13 cellular contexts compared by ENCODE assay signal in the genomic region with DNA sequence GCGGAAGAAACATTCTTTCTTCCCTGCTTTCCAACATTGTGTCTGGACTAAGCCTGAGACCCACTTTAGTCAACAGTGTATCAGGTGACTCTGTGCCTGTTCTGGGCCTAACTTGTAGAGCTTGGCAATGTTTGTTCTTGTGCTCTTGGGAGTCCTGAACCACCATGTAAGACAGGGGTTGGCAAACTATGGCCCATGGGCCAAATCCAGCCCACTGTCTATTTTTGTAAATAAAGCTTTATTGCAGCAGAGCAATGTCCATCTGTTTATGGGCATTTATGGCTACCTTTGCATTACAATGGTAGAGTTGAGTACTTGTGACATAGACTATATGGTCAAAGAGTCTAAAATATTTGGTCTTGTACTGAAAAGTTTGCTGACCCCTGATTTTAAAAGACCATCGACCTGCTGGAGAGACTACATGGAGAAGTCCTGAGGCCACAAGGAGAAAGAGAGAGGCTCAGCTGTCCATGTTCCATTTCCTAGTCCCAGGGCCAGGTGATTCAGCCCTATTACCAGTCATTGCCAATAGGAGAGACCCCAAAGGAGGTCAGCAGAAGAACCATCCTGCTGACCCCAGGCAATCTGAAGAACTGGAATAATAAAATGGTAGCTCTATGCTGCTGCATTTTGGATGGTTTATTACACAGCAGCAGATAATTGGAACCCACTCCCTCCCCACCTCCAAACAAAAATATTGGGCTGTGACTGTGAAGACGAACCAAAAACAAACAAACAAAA.
DNase-seq lines count a peak whose midpoint lies in the region; ATAC-seq, FAIRE-seq and TF ChIP-seq lines count a peak whose summit lies in the region.
"Had no signal": no experiment of that assay in that cellular context is flagged by ENCODE, and none has a peak within 500 bp of the region (broad histone marks: within the 10 kb centered on the region; RNA-seq: fewer than 3 reads in every experiment).

No MANE protein-coding gene starts in this region.

- no peaks in the 10 kb centered on the region for H3K79me2 ChIP-seq in ACC112 (ENCODE audit: control insufficient read depth, insufficient read depth, low read length, unreplicated experiment)

- no peaks in the 10 kb centered on the region for H3K36me3 ChIP-seq in ACC112 (ENCODE audit: insufficient read depth, low read length)
- H3K36me3 ChIP-seq: esophagus squamous epithelium, pancreas had no signal

- peaks cover 27 to 36% (median 33%) of the 10 kb centered on the region in 3 donors for H3K4me1 Mint-ChIP-seq in naive B cell

- H3K4me3 ChIP-seq in ACC112 (ENCODE audit: low read depth, low read length) = no peak overlapping the region
- H3K4me3 ChIP-seq: esophagus squamous epithelium, pancreas had no signal

- no peaks in the 10 kb centered on the region for H3K36me3 Mint-ChIP-seq in naive B cell

- H3K27me3 Mint-ChIP-seq in naive B cell = no peaks in the 10 kb centered on the region

- H3K27ac Mint-ChIP-seq in naive B cell = peak overlapping the region; percentile 4 to 82 (median 60)
- H3K27ac Mint-ChIP-seq: WTC11 had no signal

- H3K4me3 Mint-ChIP-seq in naive B cell = peak overlapping the region in 3 of 8 donors; percentile 18 to 45 (median 34)
- H3K4me3 Mint-ChIP-seq: WTC11 had no signal

- no peaks in the 10 kb centered on the region for H3K27me3 ChIP-seq in ACC112 (ENCODE audit: insufficient read depth, low read length)
- H3K27me3 ChIP-seq: esophagus squamous epithelium, pancreas had no signal

- ATAC-seq in naive B cell (ENCODE audit: low read depth in 2 of 2) (no peak), SK-N-SH treated with all-trans-retinoic acid at 6 μM for 48 hours (no peak)
- ATAC-seq: WTC11 had no signal

- no peaks in the 10 kb centered on the region for H3K4me1 ChIP-seq in ACC112 (ENCODE audit: control insufficient read depth, insufficient read depth, low read length, unreplicated experiment)
- H3K4me1 ChIP-seq: pancreas had no signal

- peaks cover 0 to 2% (median 0%) of the 10 kb centered on the region in 7 donors for H3K9me3 Mint-ChIP-seq in naive B cell

- no peak for DNase-seq in GM12891 (ENCODE audit: insufficient read length, low spot score)
- peak; percentile 42 to 50 for DNase-seq in activated T-cell treated with anti-CD3 and anti-CD28 coated beads, Interleukin-2, amount 50 U/mL, for 48 hours
- DNase-seq in naive B cell = no peak
- DNase-seq in activated gamma-delta T cell (lab: John Stamatoyannopoulos, UW) = no peak
- DNase-seq in retina = no peak
- no peak for DNase-seq in NOMO-1 treated with DMSO at 0.1 percent for 48 hours (lab: John Stamatoyannopoulos, UW; ENCODE audit: unreplicated experiment)
- DNase-seq: esophagus squamous epithelium, NCI-H2107, pancreas had no signal

- no peak for FAIRE-seq in GM12891 (lab: Jason Lieb, UNC)
- FAIRE-seq: colon, pancreas had no signal

- no peak for TF ChIP-seq POLR2A in GM12891 (IDR thresholded peaks at IDR 0.05; ENCODE audit: low read depth, low read length)

- H3K27ac ChIP-seq in ACC112 (ENCODE audit: low read depth, low read length) = peak overlapping the region; percentile 7; the same call in 1 of the 2 replicates

- no peak overlapping the region for H2AFZ ChIP-seq in ACC112 (ENCODE audit: low read length, unreplicated experiment)

TF ChIP-seq in GM12891, 5 proteins besides CTCF, POLR2A, EP300 and RAD21:
- TF ChIP-seq POU2F2 (IDR thresholded peaks at IDR 0.05; ENCODE audit: low read depth, low read length) (0 out of 2 replicates have a peak, but pooled peaks have one; percentile 39), TAF1 (IDR thresholded peaks at IDR 0.05; ENCODE audit: low read depth, low read length) (no peak)
TF ChIP-seq in GM12891: peak in this region for 1.

TF ChIP-seq in SK-N-SH treated with all-trans-retinoic acid at 6 μM for 48 hours, 23 proteins besides CTCF, POLR2A, EP300 and RAD21:
- TF ChIP-seq OSR1 (CRISPR knock-in tag; IDR thresholded peaks at IDR 0.05) = no peak
- TF ChIP-seq BACH2 (CRISPR knock-in tag; IDR thresholded peaks at IDR 0.05; ENCODE audit: borderline replicate concordance) = no peak
- no peak for TF ChIP-seq SNAI2 (CRISPR knock-in tag; IDR thresholded peaks at IDR 0.05)
- no peak for TF ChIP-seq TCF4 (CRISPR knock-in tag; IDR thresholded peaks at IDR 0.05; ENCODE audit: borderline replicate concordance)
- TF ChIP-seq, protein P1, sequence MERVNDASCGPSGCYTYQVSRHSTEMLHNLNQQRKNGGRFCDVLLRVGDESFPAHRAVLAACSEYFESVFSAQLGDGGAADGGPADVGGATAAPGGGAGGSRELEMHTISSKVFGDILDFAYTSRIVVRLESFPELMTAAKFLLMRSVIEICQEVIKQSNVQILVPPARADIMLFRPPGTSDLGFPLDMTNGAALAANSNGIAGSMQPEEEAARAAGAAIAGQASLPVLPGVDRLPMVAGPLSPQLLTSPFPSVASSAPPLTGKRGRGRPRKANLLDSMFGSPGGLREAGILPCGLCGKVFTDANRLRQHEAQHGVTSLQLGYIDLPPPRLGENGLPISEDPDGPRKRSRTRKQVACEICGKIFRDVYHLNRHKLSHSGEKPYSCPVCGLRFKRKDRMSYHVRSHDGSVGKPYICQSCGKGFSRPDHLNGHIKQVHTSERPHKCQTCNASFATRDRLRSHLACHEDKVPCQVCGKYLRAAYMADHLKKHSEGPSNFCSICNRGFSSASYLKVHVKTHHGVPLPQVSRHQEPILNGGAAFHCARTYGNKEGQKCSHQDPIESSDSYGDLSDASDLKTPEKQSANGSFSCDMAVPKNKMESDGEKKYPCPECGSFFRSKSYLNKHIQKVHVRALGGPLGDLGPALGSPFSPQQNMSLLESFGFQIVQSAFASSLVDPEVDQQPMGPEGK (CRISPR knock-in tag; IDR thresholded peaks at IDR 0.05; ENCODE audit: borderline replicate concordance) = no peak
- TF ChIP-seq ZNF8 (CRISPR knock-in tag; IDR thresholded peaks at IDR 0.05) = no peak

Comparison
In these comparisons a context has a peak if more than half of its experiments do, and no peak if none do; other contexts are left out.
1. DNase-seq: peak in activated T-cell treated with anti-CD3 and anti-CD28 coated beads, Interleukin-2, amount 50 U/mL, for 48 hours (2 of 2); none in GM12891 (single experiment), naive B cell (single experiment), activated gamma-delta T cell (single experiment), retina (single experiment) and NOMO-1 treated with DMSO at 0.1 percent for 48 hours (single experiment).